In genomic region chr2:119393971-119394748, GRCh38 we compare ENCODE assay signal across 29 cellular contexts. TPM values are rescaled to one million over a fixed set of nuclear protein-coding genes. Genes with fewer than 3 reads are reported as not detected.
"Had no signal": no experiment of that assay in that cellular context is flagged by ENCODE, and none has a peak within 500 bp of the region (broad histone marks: within the 10 kb centered on the region; RNA-seq: fewer than 3 reads in every experiment).

No MANE protein-coding gene starts in this region.

- H2AFZ ChIP-seq: hepatocyte had no signal

- DNase-seq: dorsolateral prefrontal cortex; effector CD4-positive, alpha-beta T cell; foreskin fibroblast; gastrocnemius medialis; heart left ventricle; kidney; natural killer cell; occipital lobe; ovary; posterior cingulate gyrus; psoas muscle; right cardiac atrium; spleen; stimulated activated CD4-positive, alpha-beta T cell treated with anti-CD3 and anti-CD28 coated beads, Interleukin-4, amount 100 ng/mL, for 4 hours; stimulated activated naive CD8-positive, alpha-beta T cell treated with anti-CD3 and anti-CD28 coated beads, Interleukin-15, Interleukin-2, amounts not matched to agents 100 U/mL and 50 U/mL, for 24 hours; substantia nigra; testis; tibial artery had no signal

- FAIRE-seq: kidney had no signal

- H3K9me3 ChIP-seq: gastrocnemius medialis, heart left ventricle, ovary, psoas muscle, spleen, testis, tibial artery had no signal

- H3K36me3 ChIP-seq: gastrocnemius medialis, heart left ventricle, ovary, spleen, tibial artery had no signal

- H3K27me3 ChIP-seq: dorsolateral prefrontal cortex, gastrocnemius medialis, heart left ventricle, hepatocyte, ovary, testis, tibial artery had no signal

- H3K9me3 Mint-ChIP-seq: memory B cell; natural killer cell; stimulated activated memory B cell treated with anti-CD40 and anti-IgM and Interleukin-4, amounts not matched to agents 10 μg/mL and 1 μg/mL and 100 μg/mL, for 72 hours; type B pancreatic cell had no signal

- H3K27ac ChIP-seq: dorsolateral prefrontal cortex, epithelial cell of prostate, gastrocnemius medialis, heart left ventricle, hepatocyte, ovary, psoas muscle, skin epidermis, spleen, testis, tibial artery had no signal

- H3K27me3 Mint-ChIP-seq: type B pancreatic cell had no signal

- H3K4me2 ChIP-seq: hepatocyte had no signal

- H3K4me3 Mint-ChIP-seq: memory B cell; natural killer cell; stimulated activated memory B cell treated with anti-CD40 and anti-IgM and Interleukin-4, amounts not matched to agents 10 μg/mL and 1 μg/mL and 100 μg/mL, for 72 hours; type B pancreatic cell had no signal

- H3K27ac Mint-ChIP-seq: memory B cell; natural killer cell; stimulated activated memory B cell treated with anti-CD40 and anti-IgM and Interleukin-4, amounts not matched to agents 10 μg/mL and 1 μg/mL and 100 μg/mL, for 72 hours; type B pancreatic cell had no signal

- H3K4me1 Mint-ChIP-seq: memory B cell, natural killer cell had no signal

- H3K79me2 ChIP-seq: hepatocyte had no signal

- ATAC-seq: esophagus mucosa; gastrocnemius medialis; heart left ventricle; left lobe of liver; natural killer cell; psoas muscle; right cardiac atrium; stimulated activated memory B cell treated with anti-CD40 and anti-IgM and Interleukin-4, amounts not matched to agents 10 μg/mL and 1 μg/mL and 100 μg/mL, for 72 hours; stimulated activated naive CD8-positive, alpha-beta T cell treated with anti-CD3 and anti-CD28 coated beads, Interleukin-15, Interleukin-2, amounts not matched to agents 100 U/mL and 50 U/mL, for 24 hours had no signal

- H3K36me3 Mint-ChIP-seq: memory B cell; natural killer cell; stimulated activated memory B cell treated with anti-CD40 and anti-IgM and Interleukin-4, amounts not matched to agents 10 μg/mL and 1 μg/mL and 100 μg/mL, for 72 hours; type B pancreatic cell had no signal

- H3K4me3 ChIP-seq: dorsolateral prefrontal cortex, gastrocnemius medialis, heart left ventricle, hepatocyte, lung, ovary, psoas muscle, skin epidermis, spleen, testis, tibial artery had no signal

RNA-seq across cellular contexts. Expression of gene TMEM37, which starts 37.5 kb away (rescaled TPM):
- total RNA-seq: mononuclear cell, natural killer cell, occipital lobe had no signal
- polyA plus RNA-seq: neural cell had no signal
